In the genomic region with DNA sequence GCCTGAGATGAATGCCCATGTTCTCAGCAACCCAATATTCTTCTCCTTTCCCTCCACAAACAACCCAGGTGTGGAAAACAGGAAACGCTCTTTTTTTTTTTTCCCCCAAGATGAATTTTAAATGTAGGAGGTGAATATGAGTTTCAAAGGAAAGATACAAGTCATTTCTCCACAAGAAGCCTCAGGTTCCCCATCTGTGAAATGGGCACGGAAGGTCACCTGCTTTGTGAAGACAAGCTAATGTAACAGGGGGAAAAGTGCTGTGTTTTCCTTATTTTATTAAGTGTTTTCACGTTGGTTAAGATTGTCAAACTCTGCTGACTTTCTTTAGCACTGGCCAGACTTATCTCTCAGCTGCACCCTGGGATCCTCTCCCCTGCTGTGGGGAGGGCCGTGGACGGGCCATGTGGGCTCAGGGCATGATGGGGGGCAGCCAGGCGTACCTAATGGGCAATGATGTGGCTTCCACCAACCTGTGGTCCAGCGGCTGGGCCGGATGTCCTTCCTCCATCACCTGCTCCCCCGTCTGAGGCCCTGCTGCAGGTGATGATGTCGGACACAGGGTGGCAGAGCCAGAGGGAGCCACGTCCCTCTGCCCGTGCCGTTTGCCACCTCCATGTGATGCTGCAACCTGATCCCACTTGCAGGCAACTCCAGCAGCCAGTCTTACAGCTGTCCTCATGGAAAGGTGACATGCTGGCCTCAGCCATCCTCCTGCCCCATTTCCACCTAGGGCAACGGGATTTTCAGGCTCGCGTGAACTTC, we compare ENCODE assay signal across 16 cellular contexts.
A peak's percentile ranks its signal among the peaks of the same experiment; 100 is the strongest.
DNase-seq lines count a peak whose midpoint lies in the region; ATAC-seq and TF ChIP-seq lines count a peak whose summit lies in the region.
"Had no signal": no experiment of that assay in that cellular context is flagged by ENCODE, and none has a peak within 500 bp of the region (broad histone marks: within the 10 kb centered on the region; RNA-seq: fewer than 3 reads in every experiment).

No MANE protein-coding gene starts in this region.

- DNase-seq in GM23338 (ENCODE audit: low spot score), result no peak
- DNase-seq in IMR-90, result no peak
- DNase-seq in NCI-H2196 (lab: John Stamatoyannopoulos, UW; ENCODE audit: unreplicated experiment), result peak; percentile 40
- DNase-seq in left kidney (ENCODE audit: low read depth, low spot score), result peak; percentile 63
- no peak for DNase-seq in activated gamma-delta T cell treated with Interleukin-2 at 50 U/mL for 16 hours
- DNase-seq in H4 (ENCODE audit: low spot score), result no peak
- no peak for DNase-seq in NCI-H69 (lab: John Stamatoyannopoulos, UW)
- DNase-seq: CD4-positive, alpha-beta memory T cell; MV-4-11; NCI-H187 treated with DMSO at 0.1 percent for 48 hours; NCI-H226; T-helper 17 cell had no signal

- H2AK9ac ChIP-seq in IMR-90 (replicated peaks; ENCODE audit: low read depth, low read length, poor library complexity), result peak overlapping the region; percentile 74

- H2AFZ ChIP-seq in GM23338 (peak overlapping the region; percentile 84; the same call in 1 of the 2 replicates), IMR-90 (replicated peaks; ENCODE audit: low read length, poor library complexity) (no peak overlapping the region)

- BruUV-seq in IMR-90 (replicated peaks; lab: Mats Ljungman, UMichigan), result no TSS peak

- H4K91ac ChIP-seq in IMR-90 (ENCODE audit: insufficient read depth, low read depth, low read length), result no peak overlapping the region

- no peak overlapping the region for H3K18ac ChIP-seq in IMR-90 (ENCODE audit: low read depth, low read length)

- TF ChIP-seq RAD21 in IMR-90 (IDR thresholded peaks at IDR 0.05; ENCODE audit: low read length), result no peak

- no peak overlapping the region for H3K9ac ChIP-seq in IMR-90 (ENCODE audit: low read depth, low read length)
- H3K9ac ChIP-seq: BLaER1, KMS-11 had no signal

- H3K9me1 ChIP-seq in IMR-90 (ENCODE audit: insufficient read depth, low read length), result no peaks in the 10 kb centered on the region

- no peak overlapping the region for H2BK5ac ChIP-seq in IMR-90 (ENCODE audit: low read depth, low read length, poor library complexity, severe bottlenecking)

- in situ Hi-C loops in IMR-90 (cut with MboI; ENCODE audit: low sequenced_read_pairs), result loop anchor here (25.0 kb wide), 1 partner anchor 1788 kb away; the partner anchor contains the start of gene ALLC

- dilution Hi-C loops in IMR-90 (cut with HindIII; ENCODE audit: low sequenced_read_pairs, unreplicated experiment), result no loop called here

- H3K36me3 ChIP-seq in GM23338 (ENCODE audit: insufficient read depth), result no peaks in the 10 kb centered on the region
- no peaks in the 10 kb centered on the region for H3K36me3 ChIP-seq in IMR-90 (ENCODE audit: control insufficient read depth, insufficient read depth, low read length)
- H3K36me3 ChIP-seq: BLaER1 had no signal

- H3K4ac ChIP-seq in IMR-90 (ENCODE audit: low read depth, low read length), result no peak overlapping the region

- H3K36me3 Mint-ChIP-seq in GM23338 (ENCODE audit: low read depth), result no peaks in the 10 kb centered on the region
- H3K36me3 Mint-ChIP-seq: CD4-positive, alpha-beta memory T cell had no signal

- CTCF ChIA-PET in IMR-90 (lab: Yijun Ruan, JAX), result interaction anchor here (1.3 kb wide), 1 partner anchor 12 kb away, joined by 3 read pairs; no protein-coding TSS in a partner anchor

- no peak overlapping the region for H2BK15ac ChIP-seq in IMR-90 (ENCODE audit: low read depth, low read length)

- H3K4me2 ChIP-seq in GM23338 (no peak overlapping the region), IMR-90 (ENCODE audit: low read depth, low read length) (no peak overlapping the region)
- H3K4me2 ChIP-seq: BLaER1, KMS-11 had no signal

- TF ChIP-seq POLR2A in IMR-90 (IDR thresholded peaks at IDR 0.05; ENCODE audit: low read depth, low read length), result no peak

- no peak overlapping the region for H4K8ac ChIP-seq in IMR-90 (ENCODE audit: low read depth in 2 of 2, low read length in 2 of 2)

- no peak overlapping the region for H3K56ac ChIP-seq in IMR-90 (ENCODE audit: extremely low read depth, insufficient read depth, low read length)

- H3K27ac Mint-ChIP-seq in GM23338, result no peak overlapping the region
- H3K27ac Mint-ChIP-seq: CD4-positive, alpha-beta memory T cell; T-helper 17 cell had no signal

- H3K79me2 ChIP-seq in GM23338 (replicated peaks; ENCODE audit: insufficient read depth), result no peaks in the 10 kb centered on the region

- H3K27me3 Mint-ChIP-seq in GM23338 (ENCODE audit: insufficient read depth, low read depth, poor library complexity), result peaks cover 1% of the 10 kb centered on the region

- POLR2A ChIA-PET in IMR-90 (lab: Charles Lee; ENCODE audit: unreplicated experiment), result no interaction called here

- H3F3A ChIP-seq in GM23338 (replicated peaks; ENCODE audit: low read depth), result no peaks in the 10 kb centered on the region

- H3K14ac ChIP-seq in IMR-90 (replicated peaks; ENCODE audit: low read depth, low read length), result no peak overlapping the region

- intact Hi-C loops in IMR-90 (cut with micrococcal nuclease), result no loop called here

- TF ChIP-seq CTCF in GM23338 (conservative IDR thresholded peaks at IDR 0.05; ENCODE audit: low read depth in 2 of 2), result no peak
- no peak for TF ChIP-seq CTCF in IMR-90 (conservative IDR thresholded peaks at IDR 0.05; ENCODE audit: low read depth, low read length)

- peaks cover 5% of the 10 kb centered on the region; the same call in 1 of the 3 replicates for H3K4me1 Mint-ChIP-seq in GM23338
- H3K4me1 Mint-ChIP-seq: CD4-positive, alpha-beta memory T cell; T-helper 17 cell had no signal

- H2AK5ac ChIP-seq in IMR-90 (ENCODE audit: low read depth, low read length), result no peak overlapping the region

- no peak overlapping the region for H3K23ac ChIP-seq in IMR-90 (ENCODE audit: low read depth, low read length)

- H3K9me3 Mint-ChIP-seq in GM23338, result no peaks in the 10 kb centered on the region; the same call in 2 of the 3 replicates
- H3K9me3 Mint-ChIP-seq: CD4-positive, alpha-beta memory T cell had no signal

- WGBS in IMR-90 (ENCODE audit: extremely low coverage in 2 of 2, insufficient read length in 1 of 2), 2 experiments, result 39% methylated on average over 3 of the region's 16 CpGs; no CpG with 5 or more reads in 1 of the 2 experiments

- no peak overlapping the region for H4K5ac ChIP-seq in IMR-90 (ENCODE audit: low read depth, low read length)

- H3K79me1 ChIP-seq in IMR-90 (ENCODE audit: low read depth in 1 of 2, low read length in 2 of 2), result no peaks in the 10 kb centered on the region

- H3K4me3 Mint-ChIP-seq in GM23338, result no peak overlapping the region
- H3K4me3 Mint-ChIP-seq: CD4-positive, alpha-beta memory T cell; T-helper 17 cell had no signal

- H4K20me1 ChIP-seq in GM23338 (replicated peaks; ENCODE audit: insufficient read depth) (no peaks in the 10 kb centered on the region), IMR-90 (ENCODE audit: insufficient read depth, low read length) (no peaks in the 10 kb centered on the region)
- H4K20me1 ChIP-seq: BLaER1 had no signal

- no peak overlapping the region for H2BK120ac ChIP-seq in IMR-90 (ENCODE audit: low read depth, low read length)

- H3K4me1 ChIP-seq in GM23338 (ENCODE audit: insufficient read depth), result no peaks in the 10 kb centered on the region
- H3K4me1 ChIP-seq in IMR-90 (ENCODE audit: control insufficient read depth, insufficient read depth, low read length), result no peaks in the 10 kb centered on the region

- H3K9me3 ChIP-seq in IMR-90 (ENCODE audit: control insufficient read depth, insufficient read depth, low read length), result no peaks in the 10 kb centered on the region
- H3K9me3 ChIP-seq: BLaER1 had no signal

- H3K4me3 ChIP-seq in GM23338 (no peak overlapping the region), IMR-90 (ENCODE audit: insufficient read depth, low read depth, low read length) (no peak overlapping the region)
- H3K4me3 ChIP-seq: BLaER1 had no signal

- H3K27ac ChIP-seq in GM23338 (ENCODE audit: low read depth) (no peak overlapping the region), IMR-90 (ENCODE audit: insufficient read depth, low read length) (no peak overlapping the region)
- H3K27ac ChIP-seq: BLaER1, KMS-11 had no signal

- no peaks in the 10 kb centered on the region for H3K9me2 ChIP-seq in GM23338 (ENCODE audit: insufficient read depth)

- peak; percentile 54; the same call in 2 of the 3 replicates for ATAC-seq in GM23338
- no peak for ATAC-seq in IMR-90 (ENCODE audit: low read depth)
- no peak for ATAC-seq in GM19397 (IDR thresholded peaks at IDR 0.05; ENCODE audit: unreplicated experiment)
- ATAC-seq: Right ventricle myocardium inferior, T-helper 17 cell had no signal

- H2BK20ac ChIP-seq in IMR-90 (ENCODE audit: low read depth, low read length), result no peak overlapping the region

- H3K27me3 ChIP-seq in GM23338 (ENCODE audit: insufficient read depth) (no peaks in the 10 kb centered on the region), IMR-90 (ENCODE audit: control insufficient read depth, insufficient read depth, low read length) (peaks cover 19% of the 10 kb centered on the region)
- H3K27me3 ChIP-seq: BLaER1 had no signal

TF ChIP-seq in GM23338, 12 proteins besides CTCF, POLR2A, EP300 and RAD21 (continues in another document):
- TF ChIP-seq EZH2 (IDR thresholded peaks at IDR 0.05; ENCODE audit: low read depth, unreplicated experiment) (no peak), JUNB (IDR thresholded peaks at IDR 0.05; ENCODE audit: unreplicated experiment) (no peak), CREB1 (CRISPR knock-in tag; IDR thresholded peaks at IDR 0.05; ENCODE audit: low read depth) (no peak)
- TF ChIP-seq, protein P1, sequence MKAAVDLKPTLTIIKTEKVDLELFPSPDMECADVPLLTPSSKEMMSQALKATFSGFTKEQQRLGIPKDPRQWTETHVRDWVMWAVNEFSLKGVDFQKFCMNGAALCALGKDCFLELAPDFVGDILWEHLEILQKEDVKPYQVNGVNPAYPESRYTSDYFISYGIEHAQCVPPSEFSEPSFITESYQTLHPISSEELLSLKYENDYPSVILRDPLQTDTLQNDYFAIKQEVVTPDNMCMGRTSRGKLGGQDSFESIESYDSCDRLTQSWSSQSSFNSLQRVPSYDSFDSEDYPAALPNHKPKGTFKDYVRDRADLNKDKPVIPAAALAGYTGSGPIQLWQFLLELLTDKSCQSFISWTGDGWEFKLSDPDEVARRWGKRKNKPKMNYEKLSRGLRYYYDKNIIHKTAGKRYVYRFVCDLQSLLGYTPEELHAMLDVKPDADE (IDR thresholded peaks at IDR 0.05), result no peak

TF ChIP-seq in IMR-90, 13 proteins besides CTCF, POLR2A, EP300 and RAD21 (continues in another document):
- TF ChIP-seq MAFK (IDR thresholded peaks at IDR 0.05; ENCODE audit: low read depth, low read length), result no peak
- TF ChIP-seq, protein P2, sequence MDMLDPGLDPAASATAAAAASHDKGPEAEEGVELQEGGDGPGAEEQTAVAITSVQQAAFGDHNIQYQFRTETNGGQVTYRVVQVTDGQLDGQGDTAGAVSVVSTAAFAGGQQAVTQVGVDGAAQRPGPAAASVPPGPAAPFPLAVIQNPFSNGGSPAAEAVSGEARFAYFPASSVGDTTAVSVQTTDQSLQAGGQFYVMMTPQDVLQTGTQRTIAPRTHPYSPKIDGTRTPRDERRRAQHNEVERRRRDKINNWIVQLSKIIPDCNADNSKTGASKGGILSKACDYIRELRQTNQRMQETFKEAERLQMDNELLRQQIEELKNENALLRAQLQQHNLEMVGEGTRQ (IDR thresholded peaks at IDR 0.05; ENCODE audit: low read depth, low read length), result no peak

Comparison
In these comparisons a context has a peak if more than half of its experiments do, and no peak if none do; other contexts are left out.
1. DNase-seq: peak in NCI-H2196 (single experiment) and left kidney (single experiment); none in GM23338 (single experiment), IMR-90 (single experiment), activated gamma-delta T cell treated with Interleukin-2 at 50 U/mL for 16 hours (single experiment), H4 (single experiment) and NCI-H69 (single experiment).